ENCODE assay signal across 8 cellular contexts in genomic region chr5:37738057-37738691, GRCh38.
DNase-seq lines count a peak whose midpoint lies in the region; ATAC-seq and TF ChIP-seq lines count a peak whose summit lies in the region.

No MANE protein-coding gene starts in this region.

- no peak overlapping the region for H3K27ac ChIP-seq in left ventricle myocardium inferior (replicated peaks)

- H3K4me3 ChIP-seq in left ventricle myocardium inferior: no peak overlapping the region

- no peak for TF ChIP-seq CTCF in left ventricle myocardium inferior (IDR thresholded peaks at IDR 0.05; ENCODE audit: borderline replicate concordance)

- peak; percentile 86 for ATAC-seq in GM18873 (IDR thresholded peaks at IDR 0.05; ENCODE audit: low FRiP score, unreplicated experiment)
- ATAC-seq in HG03103 (IDR thresholded peaks at IDR 0.05; ENCODE audit: low read depth, unreplicated experiment): peak; percentile 81
- peak; percentile 71 for ATAC-seq in sciatic nerve

- intact Hi-C loops in sciatic nerve (cut with DNase I) (no loop called here), left ventricle myocardium inferior (cut with micrococcal nuclease) (no loop called here)

- H3K36me3 ChIP-seq in left ventricle myocardium inferior: peaks cover 7% of the 10 kb centered on the region

- DNase-seq in AG20443 (ENCODE audit: low spot score): peak; percentile 52
- DNase-seq in NCI-H82 (lab: John Stamatoyannopoulos, UW): peak; percentile 73
- DNase-seq in dermis blood vessel endothelial cell: peak; percentile 95
- no peak for DNase-seq in sciatic nerve (ENCODE audit: low spot score)
- no peak for DNase-seq in left ventricle myocardium inferior
- no peak for DNase-seq in NCI-H146 (lab: John Stamatoyannopoulos, UW)

- no peaks in the 10 kb centered on the region for H3K9me3 ChIP-seq in left ventricle myocardium inferior (replicated peaks)

- peaks cover 8% of the 10 kb centered on the region for H3K4me1 ChIP-seq in left ventricle myocardium inferior

- no peaks in the 10 kb centered on the region for H3K27me3 ChIP-seq in left ventricle myocardium inferior (ENCODE audit: low read depth)

Comparison
In these comparisons a context has a peak if more than half of its experiments do, and no peak if none do; other contexts are left out.
1. DNase-seq: peak in AG20443 (single experiment), NCI-H82 (single experiment) and dermis blood vessel endothelial cell (single experiment); none in sciatic nerve (single experiment), left ventricle myocardium inferior (single experiment) and NCI-H146 (single experiment).
2. Peak in every context shown above with its lines, with median percentiles within 50 percentile points of each other: ATAC-seq.